In genomic region chr2:100990650-100991403, GRCh38 we compare ENCODE assay signal across 1 cellular context.
TF ChIP-seq lines count a peak whose summit lies in the region.

No MANE protein-coding gene starts in this region.

TF ChIP-seq in HepG2, 621 proteins besides CTCF, POLR2A, EP300 and RAD21 (continued from another document):
- TF ChIP-seq, protein P1, sequence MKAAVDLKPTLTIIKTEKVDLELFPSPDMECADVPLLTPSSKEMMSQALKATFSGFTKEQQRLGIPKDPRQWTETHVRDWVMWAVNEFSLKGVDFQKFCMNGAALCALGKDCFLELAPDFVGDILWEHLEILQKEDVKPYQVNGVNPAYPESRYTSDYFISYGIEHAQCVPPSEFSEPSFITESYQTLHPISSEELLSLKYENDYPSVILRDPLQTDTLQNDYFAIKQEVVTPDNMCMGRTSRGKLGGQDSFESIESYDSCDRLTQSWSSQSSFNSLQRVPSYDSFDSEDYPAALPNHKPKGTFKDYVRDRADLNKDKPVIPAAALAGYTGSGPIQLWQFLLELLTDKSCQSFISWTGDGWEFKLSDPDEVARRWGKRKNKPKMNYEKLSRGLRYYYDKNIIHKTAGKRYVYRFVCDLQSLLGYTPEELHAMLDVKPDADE (CRISPR knock-in tag; IDR thresholded peaks at IDR 0.05): no peak
- TF ChIP-seq MXD4 (CRISPR knock-in tag; IDR thresholded peaks at IDR 0.05): no peak
- TF ChIP-seq FOXK2 (IDR thresholded peaks at IDR 0.05): no peak
- no peak for TF ChIP-seq NCOA1 (CRISPR knock-in tag; IDR thresholded peaks at IDR 0.05)
- TF ChIP-seq, protein P2, sequence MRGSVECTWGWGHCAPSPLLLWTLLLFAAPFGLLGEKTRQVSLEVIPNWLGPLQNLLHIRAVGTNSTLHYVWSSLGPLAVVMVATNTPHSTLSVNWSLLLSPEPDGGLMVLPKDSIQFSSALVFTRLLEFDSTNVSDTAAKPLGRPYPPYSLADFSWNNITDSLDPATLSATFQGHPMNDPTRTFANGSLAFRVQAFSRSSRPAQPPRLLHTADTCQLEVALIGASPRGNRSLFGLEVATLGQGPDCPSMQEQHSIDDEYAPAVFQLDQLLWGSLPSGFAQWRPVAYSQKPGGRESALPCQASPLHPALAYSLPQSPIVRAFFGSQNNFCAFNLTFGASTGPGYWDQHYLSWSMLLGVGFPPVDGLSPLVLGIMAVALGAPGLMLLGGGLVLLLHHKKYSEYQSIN (CRISPR knock-in tag; IDR thresholded peaks at IDR 0.05; ENCODE audit: borderline replicate concordance): no peak
- TF ChIP-seq ZBTB33 (CRISPR knock-in tag; IDR thresholded peaks at IDR 0.05): no peak
- peak; percentile 88 for TF ChIP-seq AGO2 (optimal IDR thresholded peaks at IDR 0.05; ENCODE audit: low read depth, low read length)
- TF ChIP-seq, protein P3, sequence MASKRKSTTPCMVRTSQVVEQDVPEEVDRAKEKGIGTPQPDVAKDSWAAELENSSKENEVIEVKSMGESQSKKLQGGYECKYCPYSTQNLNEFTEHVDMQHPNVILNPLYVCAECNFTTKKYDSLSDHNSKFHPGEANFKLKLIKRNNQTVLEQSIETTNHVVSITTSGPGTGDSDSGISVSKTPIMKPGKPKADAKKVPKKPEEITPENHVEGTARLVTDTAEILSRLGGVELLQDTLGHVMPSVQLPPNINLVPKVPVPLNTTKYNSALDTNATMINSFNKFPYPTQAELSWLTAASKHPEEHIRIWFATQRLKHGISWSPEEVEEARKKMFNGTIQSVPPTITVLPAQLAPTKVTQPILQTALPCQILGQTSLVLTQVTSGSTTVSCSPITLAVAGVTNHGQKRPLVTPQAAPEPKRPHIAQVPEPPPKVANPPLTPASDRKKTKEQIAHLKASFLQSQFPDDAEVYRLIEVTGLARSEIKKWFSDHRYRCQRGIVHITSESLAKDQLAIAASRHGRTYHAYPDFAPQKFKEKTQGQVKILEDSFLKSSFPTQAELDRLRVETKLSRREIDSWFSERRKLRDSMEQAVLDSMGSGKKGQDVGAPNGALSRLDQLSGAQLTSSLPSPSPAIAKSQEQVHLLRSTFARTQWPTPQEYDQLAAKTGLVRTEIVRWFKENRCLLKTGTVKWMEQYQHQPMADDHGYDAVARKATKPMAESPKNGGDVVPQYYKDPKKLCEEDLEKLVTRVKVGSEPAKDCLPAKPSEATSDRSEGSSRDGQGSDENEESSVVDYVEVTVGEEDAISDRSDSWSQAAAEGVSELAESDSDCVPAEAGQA (IDR thresholded peaks at IDR 0.05; ENCODE audit: low read depth): no peak
- TF ChIP-seq, protein P3 (CRISPR knock-in tag; IDR thresholded peaks at IDR 0.05; ENCODE audit: borderline replicate concordance): no peak
